ENCODE assay signal across 19 cellular contexts in the genomic region with DNA sequence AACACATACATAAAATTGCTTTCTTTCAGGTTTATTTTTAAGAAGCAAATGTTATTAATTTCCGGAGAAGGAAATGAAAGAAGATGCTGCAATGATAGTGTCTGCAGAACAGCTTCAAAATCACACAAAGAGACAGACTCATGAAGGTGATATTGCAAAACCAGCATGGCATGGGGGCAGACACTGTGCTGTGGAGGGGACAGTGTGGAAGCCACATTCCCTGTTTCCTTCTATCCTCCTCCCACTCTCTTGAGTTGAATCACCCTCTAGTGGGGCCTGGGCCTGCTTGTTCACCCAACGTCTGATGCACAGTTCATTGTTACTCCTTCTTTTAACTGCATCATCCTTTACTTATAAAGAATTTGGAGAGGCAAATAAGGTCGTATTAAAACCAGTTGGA.
"Had no signal": no experiment of that assay in that cellular context is flagged by ENCODE, and none has a peak within 500 bp of the region (broad histone marks: within the 10 kb centered on the region; RNA-seq: fewer than 3 reads in every experiment).

No MANE protein-coding gene starts in this region.

- H3K27ac ChIP-seq: gastroesophageal sphincter, right lobe of liver, upper lobe of left lung had no signal

- ATAC-seq: activated naive CD8-positive, alpha-beta T cell treated with anti-CD3 and anti-CD28 coated beads, Interleukin-2, amount 50 U/mL, for 24 hours; gastroesophageal sphincter; right lobe of liver; SK-N-SH treated with all-trans-retinoic acid at 6 μM for 48 hours had no signal

- H3K4me3 Mint-ChIP-seq: activated naive CD8-positive, alpha-beta T cell treated with anti-CD3 and anti-CD28 coated beads, Interleukin-2, amount 50 U/mL, for 24 hours; endodermal cell; nephron progenitor cell had no signal

- H3K27ac Mint-ChIP-seq: activated naive CD8-positive, alpha-beta T cell treated with anti-CD3 and anti-CD28 coated beads, Interleukin-2, amount 50 U/mL, for 24 hours; endodermal cell; nephron progenitor cell had no signal

- DNase-seq: activated CD4-positive, alpha-beta T cell treated with anti-CD3 and anti-CD28 coated beads for 1 hour; activated CD4-positive, alpha-beta T cell treated with anti-CD3 and anti-CD28 coated beads, Interleukin-2, amount 50 U/mL, for 4 hours; activated naive CD4-positive, alpha-beta T cell treated with anti-CD3 and anti-CD28 coated beads, Interleukin-2, amount 50 U/mL, for 16 hours; activated naive CD8-positive, alpha-beta T cell treated with anti-CD3 and anti-CD28 coated beads, Interleukin-2, amount 50 U/mL, for 24 hours; activated T-cell treated with anti-CD3 and anti-CD28 coated beads, Interleukin-2, amount 50 U/mL, for 1 hour; cerebellar nuclear complex; cortex of kidney; endodermal cell; hypothalamus; nephron progenitor cell; occipital lobe; posterior cingulate gyrus; small intestine; stimulated activated CD4-positive, alpha-beta T cell treated with anti-CD3 and anti-CD28 coated beads, Interleukin-15, amount 100 ng/mL, for 24 hours; stimulated activated naive CD4-positive, alpha-beta T cell treated with Interleukin-2 at 50 U/mL for 16 hours; upper lobe of left lung had no signal
